Comparison of ENCODE assay signal across 13 cellular contexts in genomic region chr2:63699549-63699839, GRCh38.
A peak's percentile ranks its signal among the peaks of the same experiment; 100 is the strongest.
DNase-seq lines count a peak whose midpoint lies in the region; ATAC-seq and TF ChIP-seq lines count a peak whose summit lies in the region.
"Had no signal": no experiment of that assay in that cellular context is flagged by ENCODE, and none has a peak within 500 bp of the region (broad histone marks: within the 10 kb centered on the region; RNA-seq: fewer than 3 reads in every experiment).

No MANE protein-coding gene starts in this region.

- TF ChIP-seq POLR2A in adrenal gland (IDR thresholded peaks at IDR 0.05) = no peak

- POLR2A ChIA-PET in Panc1 (lab: Charles Lee) = no interaction called here

- H3K4me3 ChIP-seq in Panc1 (ENCODE audit: low read depth in 2 of 2, low read length in 2 of 2) = no peak overlapping the region
- no peak overlapping the region for H3K4me3 ChIP-seq in fibroblast of lung (replicated peaks in 1 of 4; ENCODE audit: control extremely low read depth in 1 of 4, insufficient read depth in 1 of 4, low read depth in 3 of 4, low read length in 4 of 4)
- H3K4me3 ChIP-seq in adrenal gland = no peak overlapping the region
- H3K4me3 ChIP-seq: SK-N-MC had no signal

- DNase-seq in EH (ENCODE audit: low read depth) = peak; percentile 64
- no peak for DNase-seq in Panc1 (ENCODE audit: low read depth, low spot score)
- peak; percentile 10 to 30 for DNase-seq in fibroblast of lung (ENCODE audit: low read depth in 2 of 2)
- DNase-seq in osteocyte (ENCODE audit: extremely low spot score, unreplicated experiment) = no peak
- no peak for DNase-seq in adrenal gland
- DNase-seq in NCI-H526 treated with DMSO at 0.1 percent for 48 hours (lab: John Stamatoyannopoulos, UW) = no peak
- no peak for DNase-seq in NCI-H446 (lab: John Stamatoyannopoulos, UW)
- DNase-seq in cerebellar cortex (ENCODE audit: low spot score) = no peak
- DNase-seq: DMS79; effector memory CD4-positive, alpha-beta T cell; stimulated activated CD4-positive, alpha-beta T cell treated with anti-CD3 and anti-CD28 coated beads, Interleukin-2, amount 100 ng/mL, for 24 hours had no signal

- H3K79me2 ChIP-seq in fibroblast of lung (ENCODE audit: control insufficient read depth, insufficient read depth, low read length) = no peaks in the 10 kb centered on the region
- H3K79me2 ChIP-seq: parathyroid adenoma had no signal

- 79 to 84% (median 83%) methylated on average over 3 of the region's 3 CpGs for WGBS in adrenal gland, 4 donors

- H3K27ac Mint-ChIP-seq in osteocyte (ENCODE audit: unreplicated experiment) = peak overlapping the region; percentile 67

- H3K4me2 ChIP-seq in fibroblast of lung (ENCODE audit: extremely low read depth, insufficient read depth, low read length) = no peak overlapping the region

- peaks cover 14% of the 10 kb centered on the region for H3K4me1 Mint-ChIP-seq in osteocyte (ENCODE audit: unreplicated experiment)

- H3K36me3 ChIP-seq in Panc1 (ENCODE audit: control insufficient read depth, insufficient read depth, low read length) (no peaks in the 10 kb centered on the region), fibroblast of lung (ENCODE audit: control insufficient read depth, insufficient read depth, low read length) (no peaks in the 10 kb centered on the region), adrenal gland (replicated peaks in 1 of 2) (no peaks in the 10 kb centered on the region)

- no peak overlapping the region for H3K9ac ChIP-seq in fibroblast of lung (ENCODE audit: insufficient read depth, low read length)
- H3K9ac ChIP-seq: parathyroid adenoma had no signal

- ATAC-seq in Panc1 = 0 out of 2 replicates have a peak, but pooled peaks have one; percentile 30

- H3K9me3 ChIP-seq in Panc1 (ENCODE audit: control insufficient read depth, insufficient read depth, low read depth, low read length) (no peaks in the 10 kb centered on the region), fibroblast of lung (ENCODE audit: control insufficient read depth, insufficient read depth, low read depth, low read length) (no peaks in the 10 kb centered on the region), adrenal gland (replicated peaks in 1 of 3) (no peaks in the 10 kb centered on the region)

- no TSS peak for BruUV-seq in Panc1 (replicated peaks; lab: Mats Ljungman, UMichigan)

- H3K27me3 Mint-ChIP-seq in osteocyte (ENCODE audit: unreplicated experiment) = no peaks in the 10 kb centered on the region

- H3K27me3 ChIP-seq in Panc1 (ENCODE audit: control insufficient read depth, insufficient read depth, low read length) = no peaks in the 10 kb centered on the region
- no peaks in the 10 kb centered on the region for H3K27me3 ChIP-seq in fibroblast of lung (ENCODE audit: control insufficient read depth, insufficient read depth, low read length)
- H3K27me3 ChIP-seq in adrenal gland = no peaks in the 10 kb centered on the region

- no peak overlapping the region for H2AFZ ChIP-seq in fibroblast of lung (ENCODE audit: low read length)

- CTCF ChIA-PET in Panc1 (lab: Charles Lee) = interaction anchor here (1.7 kb wide), 1 partner anchor 161 kb away, joined by 4 read pairs; no protein-coding TSS in a partner anchor

- no peak overlapping the region for H3K27ac ChIP-seq in Panc1 (ENCODE audit: low read length)
- H3K27ac ChIP-seq in fibroblast of lung (ENCODE audit: insufficient read depth, low read length) = peak overlapping the region; percentile 71
- no peak overlapping the region for H3K27ac ChIP-seq in adrenal gland
- H3K27ac ChIP-seq: parathyroid adenoma, SK-N-MC had no signal

- TF ChIP-seq CTCF in Panc1 (IDR thresholded peaks at IDR 0.05) (no peak), fibroblast of lung (conservative IDR thresholded peaks at IDR 0.05 in 1 of 2, IDR thresholded peaks at IDR 0.05 in 1 of 2; ENCODE audit: low read depth in 1 of 2, low read length in 2 of 2) (no peak), osteocyte (IDR thresholded peaks at IDR 0.05) (no peak), adrenal gland (IDR thresholded peaks at IDR 0.05) (no peak)

- H3K4me1 ChIP-seq in Panc1 (ENCODE audit: control insufficient read depth, insufficient read depth, low read length) (no peaks in the 10 kb centered on the region), fibroblast of lung (ENCODE audit: control insufficient read depth, extremely low read depth, insufficient read depth, low read length) (peaks cover 8% of the 10 kb centered on the region), adrenal gland (replicated peaks in 1 of 2) (no peaks in the 10 kb centered on the region)
- H3K4me1 ChIP-seq: parathyroid adenoma had no signal

- no peaks in the 10 kb centered on the region for H3K36me3 Mint-ChIP-seq in osteocyte (ENCODE audit: unreplicated experiment)

- in situ Hi-C loops in Panc1 (cut with HindIII; ENCODE audit: low pct_unique_long_range_greater_than_20kb, low sequenced_read_pairs) = no loop called here

- H3K9me3 Mint-ChIP-seq in osteocyte (ENCODE audit: unreplicated experiment) = peaks cover 10% of the 10 kb centered on the region

- no peaks in the 10 kb centered on the region for H4K20me1 ChIP-seq in fibroblast of lung (ENCODE audit: control insufficient read depth, extremely low read depth, insufficient read depth, low read length)

- no peak overlapping the region for H3K4me3 Mint-ChIP-seq in osteocyte (ENCODE audit: unreplicated experiment)

- intact Hi-C loops in Panc1 (cut with micrococcal nuclease; ENCODE audit: unreplicated experiment) = no loop called here
- intact Hi-C loops in adrenal gland (cut with DNase I) = loop anchor here (5.0 to 10.0 kb wide), 2 partner anchors 155 to 163 kb away; no protein-coding TSS in a partner anchor

Comparison
In these comparisons a context has a peak if more than half of its experiments do, and no peak if none do; other contexts are left out.
1. DNase-seq: peak in EH (single experiment) and fibroblast of lung (2 of 2); none in Panc1 (single experiment), osteocyte (single experiment), adrenal gland (0 of 7), NCI-H526 treated with DMSO at 0.1 percent for 48 hours (single experiment), NCI-H446 (0 of 2) and cerebellar cortex (single experiment).